Comparison of ENCODE assay signal across 8 cellular contexts in genomic region chr3:57557088-57557537, GRCh38. TPM values are rescaled to one million over a fixed set of nuclear protein-coding genes. Genes with fewer than 3 reads are reported as not detected.
DNase-seq lines count a peak whose midpoint lies in the region; ATAC-seq and TF ChIP-seq lines count a peak whose summit lies in the region.

No MANE protein-coding gene starts in this region.

- H3K9me3 Mint-ChIP-seq in Calu3 (ENCODE audit: low read depth, unreplicated experiment), result no peaks in the 10 kb centered on the region

- DNase-seq in Calu3, result peak; percentile 14
- DNase-seq in SK-N-MC (ENCODE audit: low read depth, low spot score), result no peak
- DNase-seq in ascending aorta (ENCODE audit: low spot score in 2 of 2), result no peak
- peak; percentile 62 for DNase-seq in islet precursor cell
- peak; percentile 30 for DNase-seq in stimulated activated CD4-positive, alpha-beta T cell treated with anti-CD3 and anti-CD28 coated beads, Interleukin-4, amount 100 ng/mL, for 4 hours
- no peak for DNase-seq in dedifferentiated amniotic fluid mesenchymal stem cell (ENCODE audit: extremely low spot score)

- TF ChIP-seq CTCF in Calu3 (IDR thresholded peaks at IDR 0.05; ENCODE audit: unreplicated experiment), result no peak
- TF ChIP-seq CTCF in HEK293 (tag by site-specific recombination; IDR thresholded peaks at IDR 0.05), result no peak
- no peak for TF ChIP-seq CTCF in ascending aorta (IDR thresholded peaks at IDR 0.05)

- ATAC-seq in GM18861 (IDR thresholded peaks at IDR 0.05; ENCODE audit: unreplicated experiment), result no peak

- H3K27ac Mint-ChIP-seq in Calu3 (ENCODE audit: unreplicated experiment), result peak overlapping the region; percentile 95

- H3K36me3 ChIP-seq in HEK293 (ENCODE audit: control insufficient read depth in 2 of 2, insufficient read depth in 1 of 2, low read length in 2 of 2) (peaks cover 6 to 41% of the 10 kb centered on the region in 2 experiments; a peak in 1 of 3 replicates), SK-N-MC (ENCODE audit: insufficient read depth, low read length) (peaks cover 8% of the 10 kb centered on the region; the same call in 1 of the 2 replicates), ascending aorta (peaks cover 10 to 11% of the 10 kb centered on the region in 2 donors)

- peak overlapping the region; percentile 89 for H3K9ac ChIP-seq in SK-N-MC (ENCODE audit: insufficient read length)

- no peaks in the 10 kb centered on the region for H3K27me3 ChIP-seq in ascending aorta

- H3K27ac ChIP-seq in HEK293 (ENCODE audit: extremely low read depth, low read depth, low read length), result no peak overlapping the region; the same call in 1 of the 2 replicates
- no peak overlapping the region for H3K27ac ChIP-seq in SK-N-MC
- H3K27ac ChIP-seq in ascending aorta, result peak overlapping the region; percentile 88 to 90

- peak overlapping the region; percentile 58 for H3K4me3 Mint-ChIP-seq in Calu3 (ENCODE audit: low read depth, unreplicated experiment)

- CTCF ChIA-PET in Calu3 (lab: Charles Lee) (interaction anchor here (0.5 to 1.5 kb wide), 3 partner anchors 92 to 377 kb away, joined by 3 read pairs; no protein-coding TSS in a partner anchor), HEK293 (lab: Yijun Ruan, JAX) (interaction anchor here (0.6 to 1.6 kb wide), 3 partner anchors 50 to 756 kb away, joined by 3 to 5 read pairs (median 3); no protein-coding TSS in a partner anchor)

- POLR2A ChIA-PET in HEK293 (lab: Yijun Ruan, JAX), result interaction anchor here (0.6 to 2.3 kb wide), 6 partner anchors 9 to 159 kb away, joined by 3 to 11 read pairs (median 5); partner anchors contain the start of gene ARF4

- H3K36me3 Mint-ChIP-seq in Calu3 (ENCODE audit: insufficient read depth, unreplicated experiment), result peaks cover 31% of the 10 kb centered on the region

- BruUV-seq in Calu3 (replicated peaks; lab: Mats Ljungman, UMichigan), result no TSS peak

- H3K4me3 ChIP-seq in HEK293 (ENCODE audit: low read depth, low read length) (peak overlapping the region; percentile 96), SK-N-MC (peak overlapping the region; percentile 87), ascending aorta (peak overlapping the region; percentile 90)

- no peaks in the 10 kb centered on the region for H3K27me3 Mint-ChIP-seq in Calu3 (ENCODE audit: unreplicated experiment)

- H3K4me1 ChIP-seq in HEK293 (ENCODE audit: control insufficient read depth, insufficient read depth, low read length) (no peaks in the 10 kb centered on the region), ascending aorta (peaks cover 3 to 18% of the 10 kb centered on the region in 2 donors)

- intact Hi-C loops in Calu3 (cut with micrococcal nuclease; ENCODE audit: unreplicated experiment), result loop anchor here (2.0 to 10.0 kb wide), 2 partner anchors 92 to 160 kb away; no protein-coding TSS in a partner anchor
- intact Hi-C loops in ascending aorta (cut with DNase I), result loop anchor here (2.0 to 5.0 kb wide), 3 partner anchors 136 to 330 kb away; partner anchors contain the start of genes APPL1, DENND6A and SLMAP

- no peaks in the 10 kb centered on the region for H3K9me3 ChIP-seq in HEK293 (ENCODE audit: control insufficient read depth, insufficient read depth, low read depth, low read length)
- no peaks in the 10 kb centered on the region for H3K9me3 ChIP-seq in SK-N-MC (ENCODE audit: low read depth, low read length)
- no peaks in the 10 kb centered on the region for H3K9me3 ChIP-seq in ascending aorta

- H3K4me1 Mint-ChIP-seq in Calu3 (ENCODE audit: low read depth, unreplicated experiment), result no peaks in the 10 kb centered on the region

TF ChIP-seq in HEK293, 187 proteins besides CTCF, POLR2A, EP300 and RAD21:
- peak; percentile 27; the same call in 1 of the 2 replicates for TF ChIP-seq SP2 (tag by site-specific recombination; IDR thresholded peaks at IDR 0.05)
- TF ChIP-seq ZSCAN30 (tag by site-specific recombination; IDR thresholded peaks at IDR 0.05), result no peak
- TF ChIP-seq ZNF274 (IDR thresholded peaks at IDR 0.05; ENCODE audit: low read length), result no peak
- TF ChIP-seq ZNF274 (tag by site-specific recombination; IDR thresholded peaks at IDR 0.05; ENCODE audit: borderline replicate concordance), result no peak
- TF ChIP-seq ZNF488 (tag by site-specific recombination; IDR thresholded peaks at IDR 0.05), result no peak
- TF ChIP-seq ZFP69B (tag by site-specific recombination; IDR thresholded peaks at IDR 0.05), result no peak
- TF ChIP-seq ZBTB1 (tag by site-specific recombination; IDR thresholded peaks at IDR 0.05), result no peak
- no peak for TF ChIP-seq ZSCAN4 (tag by site-specific recombination; IDR thresholded peaks at IDR 0.05)
- peak; percentile 14 for TF ChIP-seq ZBTB26 (tag by site-specific recombination; optimal IDR thresholded peaks at IDR 0.05)
- TF ChIP-seq ZNF324 (tag by site-specific recombination; IDR thresholded peaks at IDR 0.05), result no peak
- TF ChIP-seq INSM2 (tag by site-specific recombination; IDR thresholded peaks at IDR 0.05), result no peak
- TF ChIP-seq ZFP3 (tag by site-specific recombination; IDR thresholded peaks at IDR 0.05; ENCODE audit: low read depth), result no peak
- TF ChIP-seq ZNF704 (tag by site-specific recombination; IDR thresholded peaks at IDR 0.05), result no peak
- TF ChIP-seq ZNF391 (tag by site-specific recombination; IDR thresholded peaks at IDR 0.05; ENCODE audit: borderline replicate concordance, low read depth), result no peak
- TF ChIP-seq ZNF561 (tag by site-specific recombination; IDR thresholded peaks at IDR 0.05; ENCODE audit: borderline replicate concordance), result no peak
- TF ChIP-seq ZNF473 (tag by site-specific recombination; IDR thresholded peaks at IDR 0.05), result no peak
- TF ChIP-seq ZBTB17 (tag by site-specific recombination; IDR thresholded peaks at IDR 0.05), result no peak
- no peak for TF ChIP-seq ZNF24 (tag by site-specific recombination; IDR thresholded peaks at IDR 0.05)
- TF ChIP-seq ZNF76 (tag by site-specific recombination; IDR thresholded peaks at IDR 0.05; ENCODE audit: borderline replicate concordance, low read depth), result peak; percentile 50; the same call in 1 of the 2 replicates
- TF ChIP-seq ZNF768 (tag by site-specific recombination; IDR thresholded peaks at IDR 0.05), result no peak
- TF ChIP-seq YY1 (tag by site-specific recombination; IDR thresholded peaks at IDR 0.05), result no peak
- TF ChIP-seq GLIS2 (tag by site-specific recombination; IDR thresholded peaks at IDR 0.05), result no peak

RNA-seq across cellular contexts. Expression of gene PDE12, which starts 1.0 kb away (rescaled TPM):
- total RNA-seq in Calu3 (2022), result 27.4 and 32.4 TPM in 2 replicates
- 3.0 TPM for total RNA-seq in ascending aorta

RNA-seq across cellular contexts. Expression of gene DNAH12, which starts 13.0 kb away (rescaled TPM):
- total RNA-seq in Calu3 (2022) (0.92 and 1.6 TPM in 2 replicates), ascending aorta (not detected)

RNA-seq across cellular contexts. Expression of gene ARF4, which starts 40.0 kb away (rescaled TPM):
- total RNA-seq in Calu3 (2022) (160 and 164 TPM in 2 replicates), ascending aorta (50.0 TPM)

Comparison
In these comparisons a context has a peak if more than half of its experiments do, and no peak if none do; other contexts are left out.
1. DNase-seq: peak in Calu3 (single experiment), islet precursor cell (single experiment) and stimulated activated CD4-positive, alpha-beta T cell treated with anti-CD3 and anti-CD28 coated beads, Interleukin-4, amount 100 ng/mL, for 4 hours (2 of 2); none in SK-N-MC (single experiment), ascending aorta (0 of 2) and dedifferentiated amniotic fluid mesenchymal stem cell (single experiment).
2. H3K27ac ChIP-seq: peak in ascending aorta (2 of 2); none in HEK293 (single experiment) and SK-N-MC (single experiment).
3. Peak in every context shown above with its lines, with median percentiles within 50 percentile points of each other: H3K4me3 ChIP-seq.